19 cellular contexts compared by ENCODE assay signal in genomic region chr14:89248430-89249295, GRCh38.
DNase-seq lines count a peak whose midpoint lies in the region; ATAC-seq, FAIRE-seq and TF ChIP-seq lines count a peak whose summit lies in the region.
"Had no signal": no experiment of that assay in that cellular context is flagged by ENCODE, and none has a peak within 500 bp of the region (broad histone marks: within the 10 kb centered on the region; RNA-seq: fewer than 3 reads in every experiment).

No MANE protein-coding gene starts in this region.

- 92% methylated on average over 6 of the region's 6 CpGs for WGBS in HepG2 (ENCODE audit: low lambda C conversion rate)
- 90% methylated on average over 5 of the region's 6 CpGs for WGBS in right lobe of liver (ENCODE audit: insufficient coverage, low coverage, low lambda C conversion rate, missing lambda C conversion rate)
- 52% methylated on average over 3 of the region's 6 CpGs for WGBS in mesenchymal stem cell

- H3K79me2 ChIP-seq in HepG2 (ENCODE audit: insufficient read depth, low read length), result peaks cover 59% of the 10 kb centered on the region

- peak overlapping the region; percentile 27 for H2AK5ac ChIP-seq in mesenchymal stem cell (ENCODE audit: low read length, severe bottlenecking)

- H2AFZ ChIP-seq in HepG2 (ENCODE audit: low read length) (no peak overlapping the region), mesenchymal stem cell (ENCODE audit: low read depth, low read length) (no peak overlapping the region)

- H2BK5ac ChIP-seq in mesenchymal stem cell (ENCODE audit: low read depth, low read length, poor library complexity, severe bottlenecking), result peak overlapping the region; percentile 37

- no peak for ATAC-seq in HepG2
- no peak for ATAC-seq in right lobe of liver
- ATAC-seq in upper lobe of right lung, result peak; percentile 80
- ATAC-seq in GM21526 (IDR thresholded peaks at IDR 0.05; ENCODE audit: low FRiP score, unreplicated experiment), result no peak
- ATAC-seq: activated CD4-positive, CD25-positive, alpha-beta regulatory T cell treated with anti-CD3 and anti-CD28 coated beads, Interleukin-2, amount 50 U/mL, for 24 hours; Right ventricle myocardium inferior had no signal

- TF ChIP-seq POLR2A in HepG2 (IDR thresholded peaks at IDR 0.05; ENCODE audit: insufficient read depth in 1 of 2, low read depth in 2 of 2, low read length in 2 of 2) (no peak), right lobe of liver (IDR thresholded peaks at IDR 0.05) (no peak)

- no peak overlapping the region for H3K18ac ChIP-seq in mesenchymal stem cell (ENCODE audit: low read depth in 1 of 2, low read length in 2 of 2)

- no peak overlapping the region for H2BK12ac ChIP-seq in mesenchymal stem cell (ENCODE audit: low read length in 2 of 2)

- peak overlapping the region; percentile 16; the same call in 1 of the 2 replicates for H3K4me2 ChIP-seq in HepG2 (ENCODE audit: low read depth, low read length)
- H3K4me2 ChIP-seq in mesenchymal stem cell (ENCODE audit: low read length, poor library complexity, severe bottlenecking), result no peak overlapping the region
- H3K4me2 ChIP-seq: BLaER1 had no signal

- H3K4me1 ChIP-seq in HepG2 (ENCODE audit: insufficient read depth, low read length) (peaks cover 51% of the 10 kb centered on the region), right lobe of liver (peaks cover 0 to 10% (median 2%) of the 10 kb centered on the region in 4 donors), mesenchymal stem cell (ENCODE audit: control insufficient read depth, insufficient read depth, low read depth, low read length) (peaks cover 13% of the 10 kb centered on the region), upper lobe of right lung (peaks cover 9% of the 10 kb centered on the region)
- H3K4me1 ChIP-seq: uterus had no signal

- no peak overlapping the region for H3K27ac ChIP-seq in HepG2 (ENCODE audit: extremely low read length, insufficient read depth, low read length)
- no peak overlapping the region for H3K27ac ChIP-seq in right lobe of liver
- H3K27ac ChIP-seq in VCaP, result peak overlapping the region; percentile 32
- peak overlapping the region; percentile 73 for H3K27ac ChIP-seq in mesenchymal stem cell (ENCODE audit: low read length, poor library complexity, severe bottlenecking)
- H3K27ac ChIP-seq in upper lobe of right lung, result no peak overlapping the region
- H3K27ac ChIP-seq: BLaER1, skin epidermis, uterus had no signal

- H4K8ac ChIP-seq in mesenchymal stem cell (ENCODE audit: low read length), result no peak overlapping the region

- no peak overlapping the region for H3K14ac ChIP-seq in mesenchymal stem cell (ENCODE audit: low read length in 2 of 2)

- intact Hi-C loops in HepG2 (cut with micrococcal nuclease; ENCODE audit: unreplicated experiment) (no loop called here), right lobe of liver (cut with DNase I) (no loop called here), upper lobe of right lung (cut with DNase I) (no loop called here)

- FAIRE-seq in HepG2 (lab: Jason Lieb, UNC), result no peak
- FAIRE-seq: kidney had no signal

- H3K4ac ChIP-seq in mesenchymal stem cell (ENCODE audit: low read depth in 1 of 2, low read length in 2 of 2), result no peak overlapping the region

- in situ Hi-C loops in HepG2 (cut with HindIII; ENCODE audit: extremely low pct_ligation_motif_present, low pct_unique_long_range_greater_than_20kb), result loop anchor here (25.0 kb wide), 1 partner anchor 664 kb away; no protein-coding TSS in a partner anchor

- BruUV-seq in HepG2 (replicated peaks; lab: Mats Ljungman, UMichigan), result no TSS peak

- H4K91ac ChIP-seq in mesenchymal stem cell (ENCODE audit: low read length), result no peak overlapping the region

- H2BK120ac ChIP-seq in mesenchymal stem cell (ENCODE audit: low read depth, low read length), result no peak overlapping the region

- POLR2A ChIA-PET in HepG2 (lab: Yijun Ruan, JAX), result no interaction called here

- peaks cover 59% of the 10 kb centered on the region for H4K20me1 ChIP-seq in HepG2 (ENCODE audit: insufficient read depth, low read length)

- H3K36me3 ChIP-seq in HepG2 (replicated peaks in 1 of 2; ENCODE audit: control insufficient read depth in 1 of 2, insufficient read depth in 2 of 2, low read length in 2 of 2) (peaks cover 9 to 20% of the 10 kb centered on the region in 2 experiments; a peak in 4 of 5 replicates), right lobe of liver (no peaks in the 10 kb centered on the region), mesenchymal stem cell (ENCODE audit: control insufficient read depth in 1 of 2, insufficient read depth in 2 of 2, low read depth in 1 of 2, low read length in 2 of 2) (peaks cover 2 to 6% of the 10 kb centered on the region in 2 experiments), upper lobe of right lung (no peaks in the 10 kb centered on the region)
- H3K36me3 ChIP-seq: uterus had no signal

- no peak overlapping the region for H3K9ac ChIP-seq in HepG2 (ENCODE audit: insufficient read depth, low read depth, low read length)
- no peak overlapping the region for H3K9ac ChIP-seq in mesenchymal stem cell (ENCODE audit: low read length)
- H3K9ac ChIP-seq: BLaER1 had no signal

- no peak for TF ChIP-seq CTCF in HepG2 (CRISPR knock-in tag; IDR thresholded peaks at IDR 0.05)
- no peak for TF ChIP-seq CTCF in right lobe of liver (IDR thresholded peaks at IDR 0.05)
- TF ChIP-seq CTCF in VCaP (conservative IDR thresholded peaks at IDR 0.05), result no peak
- no peak for TF ChIP-seq CTCF in upper lobe of right lung (IDR thresholded peaks at IDR 0.05)

- H3K27me3 ChIP-seq in HepG2 (ENCODE audit: control insufficient read depth in 1 of 2, insufficient read depth in 2 of 2, low read length in 2 of 2) (no peaks in the 10 kb centered on the region), right lobe of liver (no peaks in the 10 kb centered on the region), mesenchymal stem cell (ENCODE audit: control insufficient read depth in 1 of 2, insufficient read depth in 1 of 2, low read length in 2 of 2) (no peaks in the 10 kb centered on the region), upper lobe of right lung (no peaks in the 10 kb centered on the region)
- H3K27me3 ChIP-seq: BLaER1, dorsolateral prefrontal cortex, uterus had no signal

- H2BK15ac ChIP-seq in mesenchymal stem cell (ENCODE audit: low read depth, poor library complexity, severe bottlenecking), result no peak overlapping the region

- CTCF ChIA-PET in HepG2 (lab: Yijun Ruan, JAX; ENCODE audit: low intra/inter-chr PET ratio, low total read pairs), result no interaction called here

- H3K9me3 ChIP-seq in HepG2 (ENCODE audit: low read length) (no peaks in the 10 kb centered on the region), right lobe of liver (no peaks in the 10 kb centered on the region), mesenchymal stem cell (ENCODE audit: control insufficient read depth, low read length) (no peaks in the 10 kb centered on the region), upper lobe of right lung (no peaks in the 10 kb centered on the region)
- H3K9me3 ChIP-seq: uterus had no signal

- TF ChIP-seq EP300 in HepG2 (IDR thresholded peaks at IDR 0.05; ENCODE audit: low read depth in 2 of 2, low read length in 2 of 2), result no peak
- TF ChIP-seq EP300 in HepG2 (CRISPR knock-in tag; IDR thresholded peaks at IDR 0.05; ENCODE audit: borderline replicate concordance), result no peak

- peaks cover 28% of the 10 kb centered on the region for H3K79me1 ChIP-seq in mesenchymal stem cell (replicated peaks; ENCODE audit: low read length, poor library complexity, severe bottlenecking)

- no peak for DNase-seq in HepG2 (ENCODE audit: low spot score)
- no peak for DNase-seq in right lobe of liver
- DNase-seq in mesenchymal stem cell, result no peak
- DNase-seq in upper lobe of right lung, result no peak
- no peak for DNase-seq in NCI-H2107 treated with DMSO at 0.1 percent for 48 hours (lab: John Stamatoyannopoulos, UW; ENCODE audit: unreplicated experiment)
- DNase-seq in activated CD4-positive, alpha-beta T cell treated with anti-CD3 and anti-CD28 coated beads for 4 hours, result no peak
- DNase-seq: activated CD4-positive, alpha-beta memory T cell treated with anti-CD3 and anti-CD28 coated beads, Interleukin-2, amount 10 ng/mL, durations not matched to agents 7 days and 5 days; dorsolateral prefrontal cortex; kidney; NCI-H1694 treated with DMSO at 0.1 percent for 48 hours; OCI-M1; stimulated activated CD4-positive, alpha-beta T cell treated with anti-CD3 and anti-CD28 coated beads, Interleukin-1b, Interleukin-23, amount 100 ng/mL, for 48 hours; uterus had no signal

- H3K4me3 ChIP-seq in HepG2 (replicated peaks in 1 of 3; ENCODE audit: insufficient read depth in 1 of 3, low read depth in 2 of 3, low read length in 3 of 3) (no peak overlapping the region), right lobe of liver (no peak overlapping the region), mesenchymal stem cell (ENCODE audit: insufficient read depth in 1 of 2, low read depth in 1 of 2, low read length in 2 of 2) (no peak overlapping the region), upper lobe of right lung (no peak overlapping the region)
- H3K4me3 ChIP-seq: BLaER1, dorsolateral prefrontal cortex, skin epidermis, uterus had no signal

- no peak for TF ChIP-seq RAD21 in HepG2 (CRISPR knock-in tag; IDR thresholded peaks at IDR 0.05)

- no peak overlapping the region for H3K23ac ChIP-seq in mesenchymal stem cell (ENCODE audit: low read length in 2 of 2)

TF ChIP-seq in HepG2, 621 proteins besides CTCF, POLR2A, EP300 and RAD21:
- TF ChIP-seq ZNF503 (CRISPR knock-in tag; IDR thresholded peaks at IDR 0.05) (0 out of 2 replicates have a peak, but pooled peaks have one; percentile 3), NCOA5 (CRISPR knock-in tag; IDR thresholded peaks at IDR 0.05) (no peak)

Comparison
In these comparisons a context has a peak if more than half of its experiments do, and no peak if none do; other contexts are left out.
1. H3K27ac ChIP-seq: peak in VCaP (single experiment) and mesenchymal stem cell (single experiment); none in HepG2 (single experiment), right lobe of liver (0 of 3) and upper lobe of right lung (single experiment).